21 cellular contexts compared by ENCODE assay signal in genomic region chr1:30330644-30331043, GRCh38.
"Had no signal": no experiment of that assay in that cellular context is flagged by ENCODE, and none has a peak within 500 bp of the region (broad histone marks: within the 10 kb centered on the region; RNA-seq: fewer than 3 reads in every experiment).

No MANE protein-coding gene starts in this region.

- H3K27me3 ChIP-seq: gastrocnemius medialis, hepatocyte, neural progenitor cell, testis had no signal

- H3K9me3 ChIP-seq: gastrocnemius medialis, prostate gland, spleen, testis, tibial artery had no signal

- H3K79me2 ChIP-seq: hepatocyte, parathyroid adenoma had no signal

- H3K4me3 ChIP-seq: dorsolateral prefrontal cortex, gastrocnemius medialis, hepatocyte, neural progenitor cell, prostate gland, skin epidermis, spleen, testis, tibial artery had no signal

- FAIRE-seq: kidney had no signal

- H3K9ac ChIP-seq: neural progenitor cell, parathyroid adenoma had no signal

- ATAC-seq: gastrocnemius medialis; left lobe of liver; naive thymus-derived CD4-positive, alpha-beta T cell; right cardiac atrium; stimulated activated memory B cell treated with anti-CD40 and anti-IgM and Interleukin-4, amounts not matched to agents 10 μg/mL and 1 μg/mL and 100 μg/mL, for 72 hours; stimulated activated naive CD8-positive, alpha-beta T cell treated with anti-CD3 and anti-CD28 coated beads, Interleukin-15, Interleukin-2, amounts not matched to agents 100 U/mL and 50 U/mL, for 24 hours had no signal

- H3K4me2 ChIP-seq: hepatocyte, neural progenitor cell had no signal

- H3K27ac ChIP-seq: dorsolateral prefrontal cortex, gastrocnemius medialis, hepatocyte, neural progenitor cell, parathyroid adenoma, prostate gland, skin epidermis, spleen, testis, tibial artery had no signal

- H3K4me1 ChIP-seq: neural progenitor cell, parathyroid adenoma, prostate gland, spleen, testis, tibial artery had no signal

- H2AFZ ChIP-seq: hepatocyte, neural progenitor cell, parathyroid adenoma had no signal

- DNase-seq: dorsolateral prefrontal cortex; effector CD4-positive, alpha-beta T cell; foreskin fibroblast; gastrocnemius medialis; kidney; midbrain; naive thymus-derived CD4-positive, alpha-beta T cell; spleen; stimulated activated CD4-positive, alpha-beta T cell treated with anti-CD3 and anti-CD28 coated beads, Interleukin-4, amount 100 ng/mL, for 4 hours; stimulated activated naive CD8-positive, alpha-beta T cell treated with anti-CD3 and anti-CD28 coated beads, Interleukin-15, Interleukin-2, amounts not matched to agents 100 U/mL and 50 U/mL, for 24 hours; substantia nigra; testis had no signal

- H3K36me3 ChIP-seq: gastrocnemius medialis, neural progenitor cell, prostate gland, spleen, tibial artery had no signal
